25 cellular contexts compared by ENCODE assay signal in the genomic region with DNA sequence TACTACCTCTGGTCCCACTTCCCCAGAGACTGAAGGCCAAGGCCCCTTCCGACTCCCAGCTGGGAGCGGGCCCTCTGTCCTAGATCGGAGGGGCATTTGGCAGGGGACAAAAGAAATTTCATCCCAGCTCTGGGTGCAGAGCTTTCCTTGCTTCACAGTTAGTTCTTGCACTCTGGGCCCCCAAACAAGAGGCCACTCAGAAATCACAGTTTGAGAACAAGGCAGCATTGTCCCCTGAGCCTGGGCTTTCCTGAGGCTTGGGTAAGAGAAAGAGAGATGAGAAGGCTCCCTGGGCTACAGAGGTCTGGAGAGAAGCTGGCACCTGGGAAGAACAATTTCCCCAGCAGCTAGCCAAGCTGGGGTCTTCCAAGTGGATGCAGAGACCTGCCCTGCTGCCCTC.
"Had no signal": no experiment of that assay in that cellular context is flagged by ENCODE, and none has a peak within 500 bp of the region (broad histone marks: within the 10 kb centered on the region; RNA-seq: fewer than 3 reads in every experiment).

No MANE protein-coding gene starts in this region.

- H3K36me3 ChIP-seq: gastroesophageal sphincter, prostate gland, suprapubic skin, transverse colon, uterus had no signal

- H3K4me3 ChIP-seq: gastroesophageal sphincter, mucosa of descending colon, prostate gland, suprapubic skin, transverse colon, uterus had no signal

- H3K36me3 Mint-ChIP-seq: memory B cell had no signal

- DNase-seq: activated CD4-positive, alpha-beta T cell treated with anti-CD3 and anti-CD28 coated beads for 1 hour; activated CD4-positive, alpha-beta T cell treated with anti-CD3 and anti-CD28 coated beads, Interleukin-2, amount 50 U/mL, for 1 hour; activated CD8-positive, alpha-beta T cell treated with anti-CD3 and anti-CD28 coated beads, Interleukin-2, amount 10 ng/mL, durations not matched to agents 7 days and 5 days; activated gamma-delta T cell; activated naive CD4-positive, alpha-beta T cell treated with anti-CD3 and anti-CD28 coated beads, Interleukin-2, amount 50 U/mL, for 16 hours; activated naive CD8-positive, alpha-beta T cell treated with anti-CD3 and anti-CD28 coated beads, Interleukin-2, amount 50 U/mL, for 24 hours; cortex of kidney; immature natural killer cell; left cardiac atrium; mucosa of descending colon; nephron progenitor cell; right cardiac atrium; stimulated activated CD4-positive, alpha-beta T cell treated with anti-CD3 and anti-CD28 coated beads, Interleukin-12 subunit alpha, Interleukin-12 subunit beta, amount 100 ng/mL, for 4 hours; stimulated activated CD4-positive, alpha-beta T cell treated with anti-CD3 and anti-CD28 coated beads, Interleukin-4, amount 100 ng/mL, for 4 hours; T-helper 1 cell; transverse colon; uterus had no signal

- H3K27ac ChIP-seq: epithelial cell of prostate, gastroesophageal sphincter, prostate gland, suprapubic skin, transverse colon, uterus had no signal

- H3K27me3 ChIP-seq: gastroesophageal sphincter, suprapubic skin, transverse colon, uterus had no signal

- H3K27ac Mint-ChIP-seq: activated CD8-positive, alpha-beta T cell treated with anti-CD3 and anti-CD28 coated beads, Interleukin-2, amount 10 ng/mL, durations not matched to agents 7 days and 5 days; activated naive CD8-positive, alpha-beta T cell treated with anti-CD3 and anti-CD28 coated beads, Interleukin-2, amount 50 U/mL, for 24 hours; activated T-helper 1 cell treated with anti-CD3 and anti-CD28 coated beads, Interleukin-12 subunit alpha, Interleukin-12 subunit beta, Interleukin-2, Interleukin-4 antibody, amounts not matched to agents 30 ng/mL and 10 ng/mL and 1 ng/mL, durations not matched to agents 14 hours and 24 hours and 36 hours; immature natural killer cell; memory B cell; nephron progenitor cell; stimulated activated naive CD8-positive, alpha-beta T cell treated with anti-CD3 and anti-CD28 coated beads, Interleukin-15, Interleukin-2, amounts not matched to agents 100 ng/mL and 50 ng/mL, for 24 hours had no signal

- H3K9me3 ChIP-seq: gastroesophageal sphincter, mucosa of descending colon, prostate gland, suprapubic skin, transverse colon, uterus had no signal

- H3K4me1 Mint-ChIP-seq: central memory CD8-positive, alpha-beta T cell; memory B cell had no signal

- H3K4me3 Mint-ChIP-seq: activated CD8-positive, alpha-beta T cell treated with anti-CD3 and anti-CD28 coated beads, Interleukin-2, amount 10 ng/mL, durations not matched to agents 7 days and 5 days; activated naive CD8-positive, alpha-beta T cell treated with anti-CD3 and anti-CD28 coated beads, Interleukin-2, amount 50 U/mL, for 24 hours; activated T-helper 1 cell treated with anti-CD3 and anti-CD28 coated beads, Interleukin-12 subunit alpha, Interleukin-12 subunit beta, Interleukin-2, Interleukin-4 antibody, amounts not matched to agents 30 ng/mL and 10 ng/mL and 1 ng/mL, durations not matched to agents 14 hours and 24 hours and 36 hours; central memory CD8-positive, alpha-beta T cell; immature natural killer cell; memory B cell; nephron progenitor cell; stimulated activated naive CD8-positive, alpha-beta T cell treated with anti-CD3 and anti-CD28 coated beads, Interleukin-15, Interleukin-2, amounts not matched to agents 100 ng/mL and 50 ng/mL, for 24 hours had no signal

- H3K9me3 Mint-ChIP-seq: activated naive CD8-positive, alpha-beta T cell treated with anti-CD3 and anti-CD28 coated beads, Interleukin-2, amount 50 U/mL, for 24 hours; activated T-helper 1 cell treated with anti-CD3 and anti-CD28 coated beads, Interleukin-12 subunit alpha, Interleukin-12 subunit beta, Interleukin-2, Interleukin-4 antibody, amounts not matched to agents 30 ng/mL and 10 ng/mL and 1 ng/mL, durations not matched to agents 14 hours and 24 hours and 36 hours; central memory CD8-positive, alpha-beta T cell; immature natural killer cell; nephron progenitor cell; stimulated activated naive CD8-positive, alpha-beta T cell treated with anti-CD3 and anti-CD28 coated beads, Interleukin-15, Interleukin-2, amounts not matched to agents 100 ng/mL and 50 ng/mL, for 24 hours had no signal

- H3K4me1 ChIP-seq: prostate gland, suprapubic skin, transverse colon had no signal

- ATAC-seq: activated CD8-positive, alpha-beta T cell treated with anti-CD3 and anti-CD28 coated beads, Interleukin-2, amount 10 ng/mL, durations not matched to agents 7 days and 5 days; activated naive CD8-positive, alpha-beta T cell treated with anti-CD3 and anti-CD28 coated beads, Interleukin-2, amount 50 U/mL, for 24 hours; gastroesophageal sphincter; left cardiac atrium; mucosa of descending colon; right cardiac atrium had no signal
